Comparison of ENCODE assay signal across 9 cellular contexts in genomic region chr1:237041795-237042466, GRCh38.
DNase-seq lines count a peak whose midpoint lies in the region; ATAC-seq and TF ChIP-seq lines count a peak whose summit lies in the region.
"Had no signal": no experiment of that assay in that cellular context is flagged by ENCODE, and none has a peak within 500 bp of the region (broad histone marks: within the 10 kb centered on the region; RNA-seq: fewer than 3 reads in every experiment).

RYR2 (plus strand) TSS chr1:237042184; CDS start chr1:237042522, 338 bp downstream.

- H3K4me1 ChIP-seq in iPS-20b (ENCODE audit: insufficient read depth, low read length) = peaks cover 39% of the 10 kb centered on the region

- DNase-seq in DMS53 (lab: John Stamatoyannopoulos, UW) (peak; percentile 85), DMS53 treated with DMSO at 0.1 percent for 48 hours (lab: John Stamatoyannopoulos, UW; ENCODE audit: unreplicated experiment) (no peak), GM13977 (ENCODE audit: low spot score) (no peak), NCI-H446 treated with DMSO at 0.1 percent for 48 hours (lab: John Stamatoyannopoulos, UW) (no peak)
- DNase-seq in activated naive CD8-positive, alpha-beta T cell treated with anti-CD3 and anti-CD28 coated beads, Interleukin-2, amount 50 U/mL, for 24 hours = no peak

- TF ChIP-seq CTCF in GM13977 (IDR thresholded peaks at IDR 0.05; ENCODE audit: extremely low read depth, insufficient read depth, missing control alignments) = no peak

- H3K9me3 Mint-ChIP-seq in activated naive CD8-positive, alpha-beta T cell treated with anti-CD3 and anti-CD28 coated beads, Interleukin-2, amount 50 U/mL, for 24 hours = no peaks in the 10 kb centered on the region
- peaks cover 2% of the 10 kb centered on the region for H3K9me3 Mint-ChIP-seq in stimulated activated memory B cell treated with anti-CD40 and anti-IgM and Interleukin-4, amounts not matched to agents 10 μg/mL and 1 μg/mL and 100 μg/mL, for 72 hours

- in situ Hi-C loops in GM13977 (cut with MboI; ENCODE audit: low pct_unique_long_range_greater_than_20kb, low sequenced_read_pairs, unreplicated experiment) = no loop called here

- H3K27me3 Mint-ChIP-seq in activated naive CD8-positive, alpha-beta T cell treated with anti-CD3 and anti-CD28 coated beads, Interleukin-2, amount 50 U/mL, for 24 hours = peaks cover 42% of the 10 kb centered on the region
- peaks cover 25% of the 10 kb centered on the region for H3K27me3 Mint-ChIP-seq in stimulated activated memory B cell treated with anti-CD40 and anti-IgM and Interleukin-4, amounts not matched to agents 10 μg/mL and 1 μg/mL and 100 μg/mL, for 72 hours

- ATAC-seq in activated naive CD8-positive, alpha-beta T cell treated with anti-CD3 and anti-CD28 coated beads, Interleukin-2, amount 50 U/mL, for 24 hours = peak; percentile 20
- no peak for ATAC-seq in stimulated activated memory B cell treated with anti-CD40 and anti-IgM and Interleukin-4, amounts not matched to agents 10 μg/mL and 1 μg/mL and 100 μg/mL, for 72 hours
- no peak for ATAC-seq in HG02970 (IDR thresholded peaks at IDR 0.05; ENCODE audit: low FRiP score, unreplicated experiment)

- no peaks in the 10 kb centered on the region for H3K36me3 ChIP-seq in iPS-20b (ENCODE audit: insufficient read depth, low read depth, low read length)

- H3K36me3 Mint-ChIP-seq in activated naive CD8-positive, alpha-beta T cell treated with anti-CD3 and anti-CD28 coated beads, Interleukin-2, amount 50 U/mL, for 24 hours (ENCODE audit: low read depth) = peaks cover 2% of the 10 kb centered on the region
- no peaks in the 10 kb centered on the region for H3K36me3 Mint-ChIP-seq in stimulated activated memory B cell treated with anti-CD40 and anti-IgM and Interleukin-4, amounts not matched to agents 10 μg/mL and 1 μg/mL and 100 μg/mL, for 72 hours

- H3K9me3 ChIP-seq in iPS-20b (ENCODE audit: insufficient read depth, low read depth, low read length) = no peaks in the 10 kb centered on the region

- peaks cover 49% of the 10 kb centered on the region for H3K27me3 ChIP-seq in iPS-20b (ENCODE audit: insufficient read depth, low read length)

- H3K4me1 Mint-ChIP-seq in activated naive CD8-positive, alpha-beta T cell treated with anti-CD3 and anti-CD28 coated beads, Interleukin-2, amount 50 U/mL, for 24 hours = peaks cover 10% of the 10 kb centered on the region
- no peaks in the 10 kb centered on the region for H3K4me1 Mint-ChIP-seq in stimulated activated memory B cell treated with anti-CD40 and anti-IgM and Interleukin-4, amounts not matched to agents 10 μg/mL and 1 μg/mL and 100 μg/mL, for 72 hours

- H3K9ac ChIP-seq in iPS-20b (ENCODE audit: low read depth, low read length) = no peak within 1 kb of the TSS
- H3K9ac ChIP-seq: KMS-11 had no signal

- no peak within 1 kb of the TSS for H3K27ac Mint-ChIP-seq in activated naive CD8-positive, alpha-beta T cell treated with anti-CD3 and anti-CD28 coated beads, Interleukin-2, amount 50 U/mL, for 24 hours
- no peak within 1 kb of the TSS for H3K27ac Mint-ChIP-seq in stimulated activated memory B cell treated with anti-CD40 and anti-IgM and Interleukin-4, amounts not matched to agents 10 μg/mL and 1 μg/mL and 100 μg/mL, for 72 hours

- H3K4me3 Mint-ChIP-seq in activated naive CD8-positive, alpha-beta T cell treated with anti-CD3 and anti-CD28 coated beads, Interleukin-2, amount 50 U/mL, for 24 hours = no peak within 1 kb of the TSS
- H3K4me3 Mint-ChIP-seq in stimulated activated memory B cell treated with anti-CD40 and anti-IgM and Interleukin-4, amounts not matched to agents 10 μg/mL and 1 μg/mL and 100 μg/mL, for 72 hours = peak within 1 kb of the TSS; percentile 13

- no peak within 1 kb of the TSS for H3K27ac ChIP-seq in iPS-20b (ENCODE audit: low read length)
- H3K27ac ChIP-seq: KMS-11 had no signal

- H3K4me3 ChIP-seq in iPS-20b (ENCODE audit: low read length) = peak within 1 kb of the TSS; percentile 76
